8 cellular contexts compared by ENCODE assay signal in genomic region chr2:73233154-73233931, GRCh38.
DNase-seq lines count a peak whose midpoint lies in the region; ATAC-seq and TF ChIP-seq lines count a peak whose summit lies in the region.

PRADC1 (minus strand) TSS chr2:73233239; CDS start chr2:73233160, 79 bp downstream.

- ATAC-seq in GM19035 (IDR thresholded peaks at IDR 0.05; ENCODE audit: unreplicated experiment), result peak; percentile 90
- ATAC-seq in HG03354 (IDR thresholded peaks at IDR 0.05; ENCODE audit: poor library complexity, severe bottlenecking, unreplicated experiment), result peak; percentile 90

- DNase-seq in AG09319 (ENCODE audit: extremely low read depth, low read depth) (peak; percentile 99), NCI-H446 treated with DMSO at 0.1 percent for 48 hours (lab: John Stamatoyannopoulos, UW) (peak; percentile 99), cerebellar nuclear complex (lab: John Stamatoyannopoulos, UW) (peak; percentile 87 to 98), islet precursor cell (peak; percentile 100)
- peak; percentile 89 for DNase-seq in activated CD4-positive, CD25-positive, alpha-beta regulatory T cell treated with anti-CD3 and anti-CD28 coated beads, Interleukin-2, amount 50 U/mL, for 72 hours
- peak; percentile 89 to 92 (median 89) for DNase-seq in stimulated activated CD4-positive, alpha-beta T cell treated with anti-CD3 and anti-CD28 coated beads, Interleukin-12 subunit alpha, Interleukin-12 subunit beta, amount 100 ng/mL, for 48 hours (ENCODE audit: low read depth in 2 of 3, low spot score in 1 of 3)

- no peak for TF ChIP-seq CTCF in AG09319 (IDR thresholded peaks at IDR 0.05; ENCODE audit: low read depth, low read length)

Comparison
In these comparisons a context has a peak if more than half of its experiments do, and no peak if none do; other contexts are left out.
1. Peak in every context shown above with its lines: DNase-seq and ATAC-seq.